Comparison of ENCODE assay signal across 8 cellular contexts in genomic region chr11:63919267-63920125, GRCh38. TPM values are rescaled to one million over a fixed set of nuclear protein-coding genes. Genes with fewer than 3 reads are reported as not detected.
A peak's percentile ranks its signal among the peaks of the same experiment; 100 is the strongest.
DNase-seq lines count a peak whose midpoint lies in the region; ATAC-seq and TF ChIP-seq lines count a peak whose summit lies in the region.

No MANE protein-coding gene starts in this region.

- peaks cover 15% of the 10 kb centered on the region for H3K27me3 Mint-ChIP-seq in WTC11 (ENCODE audit: low read depth)
- H3K27me3 Mint-ChIP-seq in stimulated activated naive B cell treated with anti-CD40 and anti-IgM and Interleukin-4, amounts not matched to agents 10 μg/mL and 1 μg/mL and 100 μg/mL, for 72 hours: peaks cover 20 to 57% of the 10 kb centered on the region in 2 donors

- H3K36me3 Mint-ChIP-seq in WTC11: peaks cover 1% of the 10 kb centered on the region; the same call in 1 of the 2 replicates
- H3K36me3 Mint-ChIP-seq in stimulated activated naive B cell treated with anti-CD40 and anti-IgM and Interleukin-4, amounts not matched to agents 10 μg/mL and 1 μg/mL and 100 μg/mL, for 72 hours: no peaks in the 10 kb centered on the region

- ATAC-seq in WTC11 (peak; percentile 41), GM18907 (IDR thresholded peaks at IDR 0.05; ENCODE audit: unreplicated experiment) (no peak)
- no peak for ATAC-seq in stimulated activated naive B cell treated with anti-CD40 and anti-IgM and Interleukin-4, amounts not matched to agents 10 μg/mL and 1 μg/mL and 100 μg/mL, for 72 hours (replicated peaks)

- H3K27ac ChIP-seq in iPS-18a (ENCODE audit: low read length): peak overlapping the region; percentile 99

- H3K9me3 Mint-ChIP-seq in WTC11: no peaks in the 10 kb centered on the region; the same call in 1 of the 2 replicates
- no peaks in the 10 kb centered on the region for H3K9me3 Mint-ChIP-seq in stimulated activated naive B cell treated with anti-CD40 and anti-IgM and Interleukin-4, amounts not matched to agents 10 μg/mL and 1 μg/mL and 100 μg/mL, for 72 hours

- peaks cover 19% of the 10 kb centered on the region for H3K4me1 Mint-ChIP-seq in WTC11
- H3K4me1 Mint-ChIP-seq in stimulated activated naive B cell treated with anti-CD40 and anti-IgM and Interleukin-4, amounts not matched to agents 10 μg/mL and 1 μg/mL and 100 μg/mL, for 72 hours: peaks cover 13 to 41% of the 10 kb centered on the region in 2 donors

- H3K27me3 ChIP-seq in iPS-18a (ENCODE audit: control insufficient read depth, insufficient read depth, low read length): no peaks in the 10 kb centered on the region

- TF ChIP-seq CTCF in GM20000 (IDR thresholded peaks at IDR 0.05; ENCODE audit: extremely low read depth, missing control alignments): no peak
- no peak for TF ChIP-seq CTCF in WTC11 (IDR thresholded peaks at IDR 0.05)

- H3K4me3 ChIP-seq in iPS-18a (ENCODE audit: low read length): peak overlapping the region; percentile 67

- POLR2A ChIA-PET in WTC11 (lab: Charles Lee): interaction anchor here (0.6 to 4.2 kb wide), 13 partner anchors 8 to 429 kb away, joined by 3 to 24 read pairs (median 4); partner anchors contain the start of genes COX8A, MARK2, NAA40 and PLAAT5

- H3K9me3 ChIP-seq in iPS-18a (ENCODE audit: control insufficient read depth, low read depth, low read length): no peaks in the 10 kb centered on the region

- H3K4me3 Mint-ChIP-seq in WTC11: peak overlapping the region; percentile 77
- H3K4me3 Mint-ChIP-seq in stimulated activated naive B cell treated with anti-CD40 and anti-IgM and Interleukin-4, amounts not matched to agents 10 μg/mL and 1 μg/mL and 100 μg/mL, for 72 hours: peak overlapping the region; percentile 39 to 69

- DNase-seq in GM20000 (ENCODE audit: low spot score) (peak; percentile 51), WTC11 (ENCODE audit: low spot score) (peak; percentile 94), NCI-H345 (lab: John Stamatoyannopoulos, UW) (no peak), NCI-H1694 (lab: John Stamatoyannopoulos, UW) (no peak), activated gamma-delta T cell treated with Interleukin-2 at 50 U/mL for 16 hours (no peak)
- DNase-seq in stimulated activated naive B cell treated with anti-CD40 and anti-IgM and Interleukin-4, amounts not matched to agents 10 μg/mL and 1 μg/mL and 100 μg/mL, for 72 hours: no peak

- CTCF ChIA-PET in WTC11 (lab: Charles Lee): interaction anchor here (0.5 to 6.6 kb wide), 21 partner anchors 9 to 1162 kb away, joined by 3 to 103 read pairs (median 5); partner anchors contain the start of genes COX8A, FKBP2, MARK2 and NAA40

- H3K27ac Mint-ChIP-seq in WTC11: peak overlapping the region; percentile 95
- no peak overlapping the region for H3K27ac Mint-ChIP-seq in stimulated activated naive B cell treated with anti-CD40 and anti-IgM and Interleukin-4, amounts not matched to agents 10 μg/mL and 1 μg/mL and 100 μg/mL, for 72 hours

- peak overlapping the region; percentile 87 for H3K9ac ChIP-seq in iPS-18a (ENCODE audit: low read length)

- H3K4me1 ChIP-seq in iPS-18a (ENCODE audit: control insufficient read depth, low read depth, low read length): peaks cover 21% of the 10 kb centered on the region

- H3K36me3 ChIP-seq in iPS-18a (ENCODE audit: control insufficient read depth, low read depth, low read length): peaks cover 7% of the 10 kb centered on the region

TF ChIP-seq in WTC11, 78 proteins besides CTCF, POLR2A, EP300 and RAD21 (continues in another document):
- TF ChIP-seq SP1 (CRISPR knock-in tag; conservative IDR thresholded peaks at IDR 0.05) (peak; percentile 67), AFF4 (CRISPR knock-in tag; IDR thresholded peaks at IDR 0.05; ENCODE audit: borderline replicate concordance) (no peak), USF2 (CRISPR knock-in tag; IDR thresholded peaks at IDR 0.05) (peak; percentile 93), SMAD4 (CRISPR knock-in tag; IDR thresholded peaks at IDR 0.05) (no peak), JUN (CRISPR knock-in tag; IDR thresholded peaks at IDR 0.05) (no peak), ARID4B (CRISPR knock-in tag; IDR thresholded peaks at IDR 0.05; ENCODE audit: borderline replicate concordance) (peak; percentile 85; the same call in 1 of the 2 replicates), HMGXB4 (CRISPR knock-in tag; IDR thresholded peaks at IDR 0.05) (0 out of 2 replicates have a peak, but pooled peaks have one; percentile 52)

RNA-seq across cellular contexts. Expression of gene RCOR2, which starts 2.5 kb away (rescaled TPM):
- total RNA-seq in WTC11 (2021): 77.4 to 98.3 TPM (median 92.0 TPM) in 3 replicates

RNA-seq across cellular contexts. Expression of gene NAA40, which starts 19.3 kb away (rescaled TPM):
- 31.1 to 32.7 TPM (median 31.8 TPM) in 3 replicates for total RNA-seq in WTC11 (2021)

RNA-seq across cellular contexts. Expression of gene COX8A, which starts 54.9 kb away (rescaled TPM):
- 518 to 587 TPM (median 554 TPM) in 3 replicates for total RNA-seq in WTC11 (2021)

Comparison
In these comparisons a context has a peak if more than half of its experiments do, and no peak if none do; other contexts are left out.
1. DNase-seq: peak in GM20000 (single experiment) and WTC11 (single experiment); none in stimulated activated naive B cell treated with anti-CD40 and anti-IgM and Interleukin-4, amounts not matched to agents 10 μg/mL and 1 μg/mL and 100 μg/mL, for 72 hours (single experiment), NCI-H345 (single experiment), NCI-H1694 (single experiment) and activated gamma-delta T cell treated with Interleukin-2 at 50 U/mL for 16 hours (single experiment).